28 cellular contexts compared by ENCODE assay signal in the genomic region with DNA sequence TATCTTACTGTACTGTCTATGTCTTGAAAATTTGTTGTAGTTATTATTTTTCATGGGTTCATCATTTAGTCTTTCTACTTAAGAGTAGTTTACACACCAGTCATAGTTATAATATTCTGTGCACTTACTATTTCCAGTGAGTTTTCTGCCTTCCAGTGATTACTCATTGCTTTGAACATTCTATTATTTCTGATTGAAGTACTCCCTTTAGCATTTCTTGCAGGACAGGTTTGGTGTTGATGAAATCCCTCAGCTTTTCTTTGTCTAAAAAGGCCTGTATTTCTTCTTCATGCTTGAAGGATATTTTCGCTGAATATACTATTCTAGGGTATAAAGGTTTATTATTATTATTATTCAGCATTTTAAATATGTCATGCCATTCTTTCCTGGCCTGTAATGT.
"Had no signal": no experiment of that assay in that cellular context is flagged by ENCODE, and none has a peak within 500 bp of the region (broad histone marks: within the 10 kb centered on the region; RNA-seq: fewer than 3 reads in every experiment).

No MANE protein-coding gene starts in this region.

- H3K4me2 ChIP-seq: hepatocyte had no signal

- DNase-seq: activated CD4-positive, alpha-beta memory T cell treated with anti-CD3 and anti-CD28 coated beads for 36 hours; activated CD4-positive, alpha-beta T cell treated with anti-CD3 and anti-CD28 coated beads for 36 hours; activated CD4-positive, alpha-beta T cell treated with anti-CD3 and anti-CD28 coated beads, Interleukin-2, amount 10 ng/mL, durations not matched to agents 24 days and 14 days; activated CD4-positive, CD25-positive, alpha-beta regulatory T cell; activated CD4-positive, CD25-positive, alpha-beta regulatory T cell treated with anti-CD3 and anti-CD28 coated beads, Interleukin-2, amount 50 U/mL, for 72 hours; activated CD8-positive, alpha-beta memory T cell treated with anti-CD3 and anti-CD28 coated beads, Interleukin-2, amount 10 ng/mL, durations not matched to agents 7 days and 5 days; activated CD8-positive, alpha-beta memory T cell treated with anti-CD3 and anti-CD28 coated beads, Interleukin-2, amount 50 U/mL, for 4 hours; activated CD8-positive, alpha-beta T cell treated with anti-CD3 and anti-CD28 coated beads, Interleukin-2, amount 10 ng/mL, durations not matched to agents 7 days and 5 days; activated effector memory CD4-positive, alpha-beta T cell treated with anti-CD3 and anti-CD28 coated beads, Interleukin-2, amount 50 U/mL, for 16 hours; activated naive CD4-positive, alpha-beta T cell treated with anti-CD3 and anti-CD28 coated beads for 36 hours; activated naive CD8-positive, alpha-beta T cell treated with anti-CD3 and anti-CD28 coated beads for 36 hours; activated naive CD8-positive, alpha-beta T cell treated with anti-CD3 and anti-CD28 coated beads, Interleukin-2, amount 50 U/mL, for 24 hours; activated T-cell treated with anti-CD3 and anti-CD28 coated beads, Interleukin-2, amount 50 U/mL, for 1 hour; activated T-cell treated with anti-CD3 and anti-CD28 coated beads, Interleukin-2, amount 50 U/mL, for 48 hours; adrenal gland; amygdala; aorta; body of pancreas; effector CD8-positive, alpha-beta T cell; foreskin fibroblast; heart right ventricle; T-helper 2 cell had no signal

- H3K9me3 ChIP-seq: adrenal gland had no signal

- H3K27ac ChIP-seq: adrenal gland, body of pancreas, coronary artery, gastroesophageal sphincter, heart right ventricle, hepatocyte had no signal

- H3K36me3 ChIP-seq: adrenal gland, gastroesophageal sphincter, heart right ventricle had no signal

- H3K27me3 ChIP-seq: adrenal gland, body of pancreas, gastroesophageal sphincter, heart right ventricle, hepatocyte had no signal

- H2AFZ ChIP-seq: hepatocyte had no signal

- H3K79me2 ChIP-seq: hepatocyte had no signal

- H3K4me3 ChIP-seq: adrenal gland, body of pancreas, coronary artery, gastroesophageal sphincter, heart right ventricle, hepatocyte had no signal

- H3K4me1 ChIP-seq: adrenal gland, body of pancreas, gastroesophageal sphincter, heart right ventricle had no signal

- FAIRE-seq: endometrium, endothelial cell of umbilical vein had no signal

- ATAC-seq: activated CD4-positive, alpha-beta T cell treated with anti-CD3 and anti-CD28 coated beads for 36 hours; activated CD8-positive, alpha-beta memory T cell treated with anti-CD3 and anti-CD28 coated beads, Interleukin-2, amount 10 ng/mL, durations not matched to agents 7 days and 5 days; activated CD8-positive, alpha-beta T cell treated with anti-CD3 and anti-CD28 coated beads, Interleukin-2, amount 10 ng/mL, durations not matched to agents 7 days and 5 days; activated naive CD8-positive, alpha-beta T cell treated with anti-CD3 and anti-CD28 coated beads, Interleukin-2, amount 50 U/mL, for 24 hours; body of pancreas; esophagus mucosa; gastroesophageal sphincter; heart right ventricle had no signal
